ENCODE assay signal across 25 cellular contexts in the genomic region with DNA sequence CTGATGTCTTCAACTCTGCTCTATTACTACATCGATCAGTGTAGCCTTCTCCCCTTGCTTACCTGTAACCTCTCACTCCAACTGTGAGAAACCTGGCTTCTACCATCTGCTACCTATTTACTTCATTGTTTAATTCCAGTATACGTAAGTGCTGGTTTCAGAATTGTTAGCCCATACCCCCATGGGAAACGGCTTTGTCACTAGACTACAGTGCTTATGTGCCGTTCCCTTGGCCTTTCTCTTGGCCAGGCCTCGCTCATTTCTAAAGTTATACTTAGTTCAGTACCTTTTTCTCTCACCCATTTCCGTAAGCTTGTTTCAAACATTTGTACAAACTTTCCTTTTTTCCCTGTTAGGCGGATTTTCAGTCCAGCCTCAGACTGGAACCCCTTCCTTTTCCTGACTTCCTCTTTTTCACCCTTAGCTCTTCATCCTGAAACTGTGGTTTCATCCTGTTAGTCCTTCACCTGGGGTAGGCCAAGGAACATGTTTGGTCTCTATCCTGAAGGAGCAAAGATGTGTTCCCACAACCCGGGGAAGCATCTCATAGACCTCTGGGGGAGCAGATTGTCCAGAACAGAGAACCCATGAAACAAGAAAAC. TPM values are rescaled to one million over a fixed set of nuclear protein-coding genes. Genes with fewer than 3 reads are reported as not detected.
DNase-seq lines count a peak whose midpoint lies in the region; ATAC-seq, FAIRE-seq and TF ChIP-seq lines count a peak whose summit lies in the region.
"Had no signal": no experiment of that assay in that cellular context is flagged by ENCODE, and none has a peak within 500 bp of the region (broad histone marks: within the 10 kb centered on the region; RNA-seq: fewer than 3 reads in every experiment).

No MANE protein-coding gene starts in this region.

- no peaks in the 10 kb centered on the region for H3K79me2 ChIP-seq in OCI-LY3 (ENCODE audit: low read length)

- peak overlapping the region in 2 of 7 donors; percentile 0 to 17 for H3K27ac Mint-ChIP-seq in CD14-positive monocyte
- H3K27ac Mint-ChIP-seq: activated naive CD4-positive, alpha-beta T cell treated with anti-CD3 and anti-CD28 coated beads, Interleukin-2, amount 10 ng/mL, durations not matched to agents 7 days and 5 days; dendritic cell treated with granulocyte-macrophage colony-stimulating factor and Interleukin-4, amounts not matched to agents 40 ng/mL and 50 ng/mL, for 4 days; HFFc6; IgD-negative memory B cell had no signal

- H3K9me3 ChIP-seq in OCI-LY3 (ENCODE audit: insufficient read depth, low read length), result no peaks in the 10 kb centered on the region
- H3K9me3 ChIP-seq: neutrophil, psoas muscle had no signal

- H3K9me3 Mint-ChIP-seq in CD14-positive monocyte, result peaks cover 0 to 4% (median 0%) of the 10 kb centered on the region in 7 donors
- H3K9me3 Mint-ChIP-seq: activated naive CD4-positive, alpha-beta T cell treated with anti-CD3 and anti-CD28 coated beads, Interleukin-2, amount 10 ng/mL, durations not matched to agents 7 days and 5 days; activated T-cell treated with anti-CD3 and anti-CD28 coated beads, Interleukin-2, amount 50 U/mL, for 4 hours; dendritic cell treated with granulocyte-macrophage colony-stimulating factor and Interleukin-4, amounts not matched to agents 40 ng/mL and 50 ng/mL, for 4 days; HFFc6; IgD-negative memory B cell had no signal

- no peak overlapping the region for H2AFZ ChIP-seq in OCI-LY3 (ENCODE audit: low read depth, low read length)
- H2AFZ ChIP-seq: GM23248 had no signal

- DNase-seq in COLO668 (lab: John Stamatoyannopoulos, UW; ENCODE audit: unreplicated experiment) (peak; percentile 43), GM12892 (ENCODE audit: insufficient read length) (no peak), caudate nucleus (lab: John Stamatoyannopoulos, UW) (no peak), SIG-M5 (lab: John Stamatoyannopoulos, UW) (no peak), NCI-H1105 (lab: John Stamatoyannopoulos, UW) (no peak), CD14-positive monocyte (ENCODE audit: low spot score) (no peak)
- DNase-seq: activated CD4-positive, CD25-positive, alpha-beta regulatory T cell treated with anti-CD3 and anti-CD28 coated beads, Interleukin-2, amount 50 U/mL, for 72 hours; activated naive CD4-positive, alpha-beta T cell treated with anti-CD3 and anti-CD28 coated beads, Interleukin-2, amount 10 ng/mL, durations not matched to agents 7 days and 5 days; activated T-cell treated with anti-CD3 and anti-CD28 coated beads, Interleukin-2, amount 50 U/mL, for 4 hours; C1 segment of cervical spinal cord; GDM1; GM23248; HFFc6; mammary epithelial cell; NCI-H187 treated with DMSO at 0.1 percent for 48 hours; NCI-H510A; psoas muscle; substantia nigra; T1000 had no signal

- H3K9ac ChIP-seq in OCI-LY3 (ENCODE audit: low read length), result no peak overlapping the region
- H3K9ac ChIP-seq: GM23248 had no signal

- H3K4me1 Mint-ChIP-seq in CD14-positive monocyte, result peaks cover 5% of the 10 kb centered on the region
- H3K4me1 Mint-ChIP-seq: activated naive CD4-positive, alpha-beta T cell treated with anti-CD3 and anti-CD28 coated beads, Interleukin-2, amount 10 ng/mL, durations not matched to agents 7 days and 5 days had no signal

- intact Hi-C loops in CD14-positive monocyte (cut with micrococcal nuclease), result loop anchor here in 1 of 2 donors (10.0 kb wide), 1 partner anchor 45 kb away; no protein-coding TSS in a partner anchor

- H3K4me2 ChIP-seq in OCI-LY3 (ENCODE audit: low read length), result peak overlapping the region; percentile 49

- H3K4me3 ChIP-seq in OCI-LY3 (ENCODE audit: low read length), result no peak overlapping the region
- H3K4me3 ChIP-seq: GM23248, psoas muscle had no signal

- no peak for TF ChIP-seq POLR2A in GM12892 (IDR thresholded peaks at IDR 0.05; ENCODE audit: low read depth, low read length)

- TF ChIP-seq CTCF in OCI-LY3 (IDR thresholded peaks at IDR 0.05; ENCODE audit: low read depth, low read length) (no peak), CD14-positive monocyte (IDR thresholded peaks at IDR 0.05) (no peak)

- FAIRE-seq in GM12892 (lab: Jason Lieb, UNC), result peak; percentile 78
- FAIRE-seq: urothelium cell line had no signal

- no peaks in the 10 kb centered on the region for H3K27me3 ChIP-seq in OCI-LY3 (ENCODE audit: low read depth, low read length)
- H3K27me3 ChIP-seq: neutrophil had no signal

- no peak overlapping the region for H3K4me3 Mint-ChIP-seq in CD14-positive monocyte
- H3K4me3 Mint-ChIP-seq: activated naive CD4-positive, alpha-beta T cell treated with anti-CD3 and anti-CD28 coated beads, Interleukin-2, amount 10 ng/mL, durations not matched to agents 7 days and 5 days; activated T-cell treated with anti-CD3 and anti-CD28 coated beads, Interleukin-2, amount 50 U/mL, for 4 hours; dendritic cell treated with granulocyte-macrophage colony-stimulating factor and Interleukin-4, amounts not matched to agents 40 ng/mL and 50 ng/mL, for 4 days; HFFc6; IgD-negative memory B cell had no signal

- no peaks in the 10 kb centered on the region for H3K36me3 Mint-ChIP-seq in CD14-positive monocyte
- H3K36me3 Mint-ChIP-seq: activated naive CD4-positive, alpha-beta T cell treated with anti-CD3 and anti-CD28 coated beads, Interleukin-2, amount 10 ng/mL, durations not matched to agents 7 days and 5 days; IgD-negative memory B cell had no signal

- H3K27ac ChIP-seq in OCI-LY3 (ENCODE audit: low read length) (no peak overlapping the region), caudate nucleus (ENCODE audit: low read depth, low read length) (no peak overlapping the region)
- H3K27ac ChIP-seq: GM23248, neutrophil, psoas muscle had no signal

- H3K4me1 ChIP-seq in OCI-LY3 (ENCODE audit: low read length), result peaks cover 22% of the 10 kb centered on the region
- H3K4me1 ChIP-seq: psoas muscle had no signal

- H3K36me3 ChIP-seq in OCI-LY3 (replicated peaks; ENCODE audit: low read depth, low read length), result no peaks in the 10 kb centered on the region
- H3K36me3 ChIP-seq: neutrophil had no signal

- peaks cover 0 to 7% (median 3%) of the 10 kb centered on the region in 3 donors for H3K27me3 Mint-ChIP-seq in CD14-positive monocyte (ENCODE audit: low read depth in 3 of 3)
- H3K27me3 Mint-ChIP-seq: IgD-negative memory B cell had no signal

- no peaks in the 10 kb centered on the region for H4K20me1 ChIP-seq in OCI-LY3 (ENCODE audit: insufficient read depth, low read length)

- ATAC-seq in HG03175 (IDR thresholded peaks at IDR 0.05; ENCODE audit: unreplicated experiment), result peak; percentile 58
- ATAC-seq: activated T-cell treated with anti-CD3 and anti-CD28 coated beads, Interleukin-2, amount 50 U/mL, for 4 hours; psoas muscle had no signal

RNA-seq across cellular contexts. Expression of gene ALG2, which starts 21.7 kb away (rescaled TPM):
- 25.3 TPM for polyA plus RNA-seq in GM12892 (2012; ENCODE audit: missing spikeins)
- polyA plus RNA-seq in CD14-positive monocyte, result 10 to 100 TPM; 23.6 to 25.5 TPM

RNA-seq across cellular contexts. Expression of gene SEC61B, which starts 22.0 kb away (rescaled TPM):
- 245 TPM for polyA plus RNA-seq in GM12892 (2012; ENCODE audit: missing spikeins)
- polyA plus RNA-seq in CD14-positive monocyte, result 100 to 1,000 TPM; 421 to 443 TPM
